In genomic region chr2:238231251-238231793, GRCh38 we compare ENCODE assay signal across 8 cellular contexts. TPM values are rescaled to one million over a fixed set of nuclear protein-coding genes. Genes with fewer than 3 reads are reported as not detected.
DNase-seq lines count a peak whose midpoint lies in the region; ATAC-seq and TF ChIP-seq lines count a peak whose summit lies in the region.

No MANE protein-coding gene starts in this region.

- TF ChIP-seq CTCF in AG04449 (IDR thresholded peaks at IDR 0.05; ENCODE audit: insufficient read depth, low read length, missing control alignments) (no peak), GM20000 (IDR thresholded peaks at IDR 0.05; ENCODE audit: extremely low read depth, missing control alignments) (no peak), Panc1 (IDR thresholded peaks at IDR 0.05) (no peak), psoas muscle (IDR thresholded peaks at IDR 0.05) (no peak), transverse colon (IDR thresholded peaks at IDR 0.05) (no peak)

- H3K4me3 ChIP-seq in AG04449 (ENCODE audit: low read depth, low read length) (peak overlapping the region; percentile 58), Panc1 (ENCODE audit: low read depth in 2 of 2, low read length in 2 of 2) (peak overlapping the region; percentile 77 to 90), right cardiac atrium (ENCODE audit: low read length) (peak overlapping the region; percentile 44), psoas muscle (peak overlapping the region; percentile 64), transverse colon (peak overlapping the region; percentile 30 to 54 (median 40))

- ATAC-seq in Panc1 (peak; percentile 85), right cardiac atrium (peak; percentile 81 to 82), psoas muscle (peak; percentile 74 to 93 (median 86))

- no TSS peak for BruUV-seq in Panc1 (replicated peaks; lab: Mats Ljungman, UMichigan)

- in situ Hi-C loops in Panc1 (cut with HindIII; ENCODE audit: low pct_unique_long_range_greater_than_20kb, low sequenced_read_pairs) (no loop called here), transverse colon (cut with MboI; ENCODE audit: low pct_ligation_motif_present in 1 of 4, low pct_unique_long_range_greater_than_20kb in 1 of 4, low sequenced_read_pairs in 3 of 4) (no loop called here)

- H3K9me3 ChIP-seq in Panc1 (ENCODE audit: control insufficient read depth, insufficient read depth, low read depth, low read length) (no peaks in the 10 kb centered on the region), right cardiac atrium (ENCODE audit: control insufficient read depth, low read length) (no peaks in the 10 kb centered on the region), psoas muscle (no peaks in the 10 kb centered on the region), transverse colon (no peaks in the 10 kb centered on the region)

- no peak for DNase-seq in AG04449 (ENCODE audit: low read depth, low spot score)
- DNase-seq in GM20000 (ENCODE audit: low spot score): peak; percentile 86
- peak; percentile 13 for DNase-seq in Panc1 (ENCODE audit: low read depth, low spot score)
- DNase-seq in activated naive CD8-positive, alpha-beta T cell treated with anti-CD3 and anti-CD28 coated beads, Interleukin-2, amount 50 U/mL, for 16 hours (ENCODE audit: low read depth, low spot score): peak; percentile 55
- peak; percentile 78 to 93 (median 91) for DNase-seq in right cardiac atrium
- DNase-seq in psoas muscle: peak; percentile 83 to 92
- peak; percentile 75 for DNase-seq in transverse colon
- DNase-seq in GM19240 (ENCODE audit: insufficient read length, low spot score): no peak

- CTCF ChIA-PET in AG04449 (lab: Yijun Ruan, JAX): interaction anchor here (0.6 kb wide), 1 partner anchor 202 kb away, joined by 3 read pairs; no protein-coding TSS in a partner anchor
- CTCF ChIA-PET in Panc1 (lab: Charles Lee): no interaction called here

- H3K27me3 ChIP-seq in Panc1 (ENCODE audit: control insufficient read depth, insufficient read depth, low read length) (no peaks in the 10 kb centered on the region), right cardiac atrium (ENCODE audit: control insufficient read depth, insufficient read depth) (no peaks in the 10 kb centered on the region), psoas muscle (ENCODE audit: insufficient read depth in 3 of 3, low read length in 2 of 3) (no peaks in the 10 kb centered on the region), transverse colon (no peaks in the 10 kb centered on the region)

- no peak for TF ChIP-seq EP300 in transverse colon (IDR thresholded peaks at IDR 0.05; ENCODE audit: low read depth)

- H3K36me3 ChIP-seq in Panc1 (ENCODE audit: control insufficient read depth, insufficient read depth, low read length): no peaks in the 10 kb centered on the region
- no peaks in the 10 kb centered on the region for H3K36me3 ChIP-seq in psoas muscle (ENCODE audit: insufficient read depth in 1 of 2, low read depth in 1 of 2)
- H3K36me3 ChIP-seq in transverse colon: no peaks in the 10 kb centered on the region

- H3K27ac ChIP-seq in Panc1 (ENCODE audit: low read length): peak overlapping the region; percentile 87
- H3K27ac ChIP-seq in right cardiac atrium (ENCODE audit: low read length): no peak overlapping the region
- H3K27ac ChIP-seq in psoas muscle: peak overlapping the region; percentile 23
- H3K27ac ChIP-seq in transverse colon: peak overlapping the region; percentile 20 to 80 (median 59)

- 13% methylated on average over 46 of the region's 46 CpGs for WGBS in right cardiac atrium
- 6 to 20% (median 8%) methylated on average over 45 to 46 of the region's 46 CpGs for WGBS in psoas muscle, 3 donors
- WGBS in transverse colon (ENCODE audit: low coverage in 1 of 2), 2 donors: 54% methylated on average over 27 of the region's 46 CpGs; no CpG with 5 or more reads in 1 of the 2 donors

- POLR2A ChIA-PET in AG04449 (lab: Yijun Ruan, JAX) (no interaction called here), Panc1 (lab: Charles Lee) (interaction anchor here (0.5 to 0.6 kb wide), 3 partner anchors 79 to 158 kb away, joined by 3 to 8 read pairs (median 3); no protein-coding TSS in a partner anchor)

- H3K4me1 ChIP-seq in Panc1 (ENCODE audit: control insufficient read depth, insufficient read depth, low read length): peaks cover 3% of the 10 kb centered on the region; the same call in 1 of the 2 replicates
- no peaks in the 10 kb centered on the region for H3K4me1 ChIP-seq in right cardiac atrium (ENCODE audit: control insufficient read depth, insufficient read depth, low read length)
- H3K4me1 ChIP-seq in psoas muscle: no peaks in the 10 kb centered on the region
- H3K4me1 ChIP-seq in transverse colon: peaks cover 0 to 24% (median 16%) of the 10 kb centered on the region in 4 donors

- intact Hi-C loops in Panc1 (cut with micrococcal nuclease; ENCODE audit: unreplicated experiment) (no loop called here), right cardiac atrium (cut with DNase I) (no loop called here), psoas muscle (cut with DNase I) (no loop called here), transverse colon (cut with DNase I; ENCODE audit: low total_unique reads) (no loop called here)

- no peak for TF ChIP-seq POLR2A in transverse colon (IDR thresholded peaks at IDR 0.05)

RNA-seq across cellular contexts. Expression of gene HES6, which starts 8.5 kb away (rescaled TPM):
- 42.0 TPM for total RNA-seq in Panc1 (2021; ENCODE audit: unreplicated experiment)
- polyA plus RNA-seq in Panc1 (2012; ENCODE audit: insufficient read length): 50.3 TPM
- total RNA-seq in right cardiac atrium: 1 to 10 TPM; 3.4 to 6.1 (median 4.6) TPM
- 6.0 TPM for polyA plus RNA-seq in right cardiac atrium
- total RNA-seq in psoas muscle: 10 to 100 TPM in 2 of 4 donors, 1 to 10 TPM in 2; 4.1 to 13.1 (median 10.9) TPM
- polyA plus RNA-seq in psoas muscle: 10 to 100 TPM; 35.7 to 54.5 (median 40.6) TPM
- 10 to 100 TPM; 15.0 to 94.5 (median 31.7) TPM for total RNA-seq in transverse colon

RNA-seq across cellular contexts. Expression of gene ILKAP, which starts 27.8 kb away (rescaled TPM):
- total RNA-seq in Panc1 (2021; ENCODE audit: unreplicated experiment) (49.9 TPM), right cardiac atrium (10 to 100 TPM; 24.4 to 34.1 (median 30.7) TPM), psoas muscle (10 to 100 TPM; 31.8 to 43.8 (median 39.3) TPM), transverse colon (10 to 100 TPM; 16.3 to 40.0 (median 32.1) TPM)
- polyA plus RNA-seq in Panc1 (2012; ENCODE audit: insufficient read length): 40.0 TPM
- polyA plus RNA-seq in right cardiac atrium (34.3 TPM), psoas muscle (10 to 100 TPM; 55.2 to 66.6 (median 58.4) TPM)

RNA-seq across cellular contexts. Expression of gene PER2, which starts 57.1 kb away (rescaled TPM):
- total RNA-seq in Panc1 (2021; ENCODE audit: unreplicated experiment) (9.9 TPM), right cardiac atrium (1 to 10 TPM; 5.0 to 7.2 (median 6.4) TPM), psoas muscle (10 to 100 TPM in 3 of 4 donors, 1 to 10 TPM in 1; 7.8 to 20.7 (median 13.1) TPM), transverse colon (10 to 100 TPM; 19.1 to 67.3 (median 32.3) TPM)
- 3.4 TPM for polyA plus RNA-seq in Panc1 (2012; ENCODE audit: insufficient read length)
- polyA plus RNA-seq in right cardiac atrium (3.8 TPM), psoas muscle (1 to 10 TPM; 1.9 to 2.5 (median 2.4) TPM)

Comparison
In these comparisons a context has a peak if more than half of its experiments do, and no peak if none do; other contexts are left out.
1. DNase-seq: peak in GM20000 (single experiment), Panc1 (single experiment), activated naive CD8-positive, alpha-beta T cell treated with anti-CD3 and anti-CD28 coated beads, Interleukin-2, amount 50 U/mL, for 16 hours (single experiment), right cardiac atrium (3 of 3), psoas muscle (2 of 2) and transverse colon (single experiment); none in AG04449 (single experiment) and GM19240 (single experiment).
2. Peak in every context shown above with its lines, with median percentiles within 50 percentile points of each other: H3K4me3 ChIP-seq and ATAC-seq.